Comparison of ENCODE assay signal across 26 cellular contexts in genomic region chr2:101111262-101111838, GRCh38. TPM values are rescaled to one million over a fixed set of nuclear protein-coding genes. Genes with fewer than 3 reads are reported as not detected.
DNase-seq lines count a peak whose midpoint lies in the region; ATAC-seq, FAIRE-seq and TF ChIP-seq lines count a peak whose summit lies in the region.
"Had no signal": no experiment of that assay in that cellular context is flagged by ENCODE, and none has a peak within 500 bp of the region (broad histone marks: within the 10 kb centered on the region; RNA-seq: fewer than 3 reads in every experiment).

No MANE protein-coding gene starts in this region.

- no peaks in the 10 kb centered on the region for H3K9me3 ChIP-seq in IMR-90 (ENCODE audit: control insufficient read depth, insufficient read depth, low read length)
- no peaks in the 10 kb centered on the region for H3K9me3 ChIP-seq in H1 (ENCODE audit: insufficient read depth in 2 of 2, low read depth in 1 of 2, low read length in 1 of 2)
- H3K9me3 ChIP-seq: lower lobe of right lung had no signal

- TF ChIP-seq CTCF in IMR-90 (conservative IDR thresholded peaks at IDR 0.05; ENCODE audit: low read depth, low read length) (no peak), H1 (IDR thresholded peaks at IDR 0.05; ENCODE audit: control extremely low read depth in 1 of 3, insufficient read depth in 1 of 3, low read depth in 1 of 3, low read length in 3 of 3) (no peak), nephron progenitor cell (IDR thresholded peaks at IDR 0.05) (no peak)

- H2BK20ac ChIP-seq in IMR-90 (ENCODE audit: low read depth, low read length) = no peak overlapping the region; the same call in 1 of the 2 replicates
- H2BK20ac ChIP-seq in H1 (ENCODE audit: low read length) = no peak overlapping the region

- H3K36me3 ChIP-seq in IMR-90 (ENCODE audit: control insufficient read depth, insufficient read depth, low read length) (no peaks in the 10 kb centered on the region), H1 (ENCODE audit: control insufficient read depth in 2 of 4, insufficient read depth in 4 of 4, low read length in 3 of 4) (no peaks in the 10 kb centered on the region)
- H3K36me3 ChIP-seq: lower lobe of right lung had no signal

- H2BK15ac ChIP-seq in IMR-90 (ENCODE audit: low read depth, low read length) (peak overlapping the region; percentile 16; the same call in 1 of the 3 replicates), H1 (ENCODE audit: low read length) (no peak overlapping the region)

- H3K79me1 ChIP-seq in IMR-90 (ENCODE audit: low read depth in 1 of 2, low read length in 2 of 2) = peaks cover 0 to 65% of the 10 kb centered on the region in 2 experiments; a peak in 3 of 4 replicates
- peaks cover 11% of the 10 kb centered on the region for H3K79me1 ChIP-seq in H1 (ENCODE audit: low read depth, low read length)

- peaks cover 68% of the 10 kb centered on the region for H3K4me1 Mint-ChIP-seq in nephron progenitor cell
- peaks cover 26% of the 10 kb centered on the region for H3K4me1 Mint-ChIP-seq in stimulated activated memory B cell treated with anti-CD40 and anti-IgM and Interleukin-4, amounts not matched to agents 10 μg/mL and 1 μg/mL and 100 μg/mL, for 72 hours
- H3K4me1 Mint-ChIP-seq: activated CD8-positive, alpha-beta memory T cell treated with anti-CD3 and anti-CD28 coated beads, Interleukin-2, amount 10 ng/mL, durations not matched to agents 7 days and 5 days; central memory CD8-positive, alpha-beta T cell had no signal

- no peak overlapping the region for H3K27ac Mint-ChIP-seq in nephron progenitor cell
- no peak overlapping the region for H3K27ac Mint-ChIP-seq in stimulated activated memory B cell treated with anti-CD40 and anti-IgM and Interleukin-4, amounts not matched to agents 10 μg/mL and 1 μg/mL and 100 μg/mL, for 72 hours
- H3K27ac Mint-ChIP-seq: activated CD8-positive, alpha-beta memory T cell treated with anti-CD3 and anti-CD28 coated beads, Interleukin-2, amount 10 ng/mL, durations not matched to agents 7 days and 5 days; activated naive CD4-positive, alpha-beta T cell treated with anti-CD3 and anti-CD28 coated beads, Interleukin-2, amount 50 U/mL, for 24 hours; CD8-positive, alpha-beta T cell; type B pancreatic cell had no signal

- H3K4ac ChIP-seq in IMR-90 (ENCODE audit: low read depth, low read length) (peak overlapping the region; percentile 23; the same call in 1 of the 2 replicates), H1 (replicated peaks; ENCODE audit: insufficient read length, low read depth, low read length) (no peak overlapping the region)

- H3K27me3 ChIP-seq in IMR-90 (ENCODE audit: control insufficient read depth, insufficient read depth, low read length) = no peaks in the 10 kb centered on the region; the same call in 1 of the 2 replicates
- H3K27me3 ChIP-seq in H1 (replicated peaks in 1 of 4; ENCODE audit: control insufficient read depth in 3 of 4, extremely low read depth in 1 of 4, insufficient read depth in 3 of 4, low read length in 3 of 4) = no peaks in the 10 kb centered on the region

- no peak overlapping the region for H2BK5ac ChIP-seq in IMR-90 (ENCODE audit: low read depth, low read length, poor library complexity, severe bottlenecking)
- 0 out of 2 replicates have a peak overlapping the region, but pooled peaks have one; percentile 3 for H2BK5ac ChIP-seq in H1 (ENCODE audit: low read depth, low read length)

- 0 out of 2 replicates have a peak overlapping the region, but pooled peaks have one; percentile 5 for H2BK120ac ChIP-seq in IMR-90 (ENCODE audit: low read depth, low read length)
- no peak overlapping the region for H2BK120ac ChIP-seq in H1 (replicated peaks; ENCODE audit: low read depth, low read length)

- H2AK5ac ChIP-seq in IMR-90 (ENCODE audit: low read depth, low read length) (peak overlapping the region; percentile 86; the same call in 1 of the 2 replicates), H1 (ENCODE audit: low read depth, low read length) (peak overlapping the region; percentile 59; the same call in 1 of the 2 replicates)

- H4K5ac ChIP-seq in IMR-90 (ENCODE audit: low read depth, low read length) (no peak overlapping the region), H1 (ENCODE audit: insufficient read length, low read depth, low read length) (no peak overlapping the region)

- H3K36me3 Mint-ChIP-seq in nephron progenitor cell (ENCODE audit: low read depth) = no peaks in the 10 kb centered on the region
- no peaks in the 10 kb centered on the region for H3K36me3 Mint-ChIP-seq in stimulated activated memory B cell treated with anti-CD40 and anti-IgM and Interleukin-4, amounts not matched to agents 10 μg/mL and 1 μg/mL and 100 μg/mL, for 72 hours
- H3K36me3 Mint-ChIP-seq: activated CD8-positive, alpha-beta memory T cell treated with anti-CD3 and anti-CD28 coated beads, Interleukin-2, amount 10 ng/mL, durations not matched to agents 7 days and 5 days; activated naive CD4-positive, alpha-beta T cell treated with anti-CD3 and anti-CD28 coated beads, Interleukin-2, amount 50 U/mL, for 24 hours; CD8-positive, alpha-beta T cell had no signal

- H3K14ac ChIP-seq in IMR-90 (replicated peaks; ENCODE audit: low read depth, low read length) = peak overlapping the region; percentile 60; the same call in 1 of the 2 replicates
- no peak overlapping the region for H3K14ac ChIP-seq in H1 (ENCODE audit: insufficient read length)

- TF ChIP-seq EP300 in H1 (IDR thresholded peaks at IDR 0.05; ENCODE audit: borderline replicate concordance in 1 of 2, low read depth in 2 of 2, low read length in 2 of 2) = no peak

- no peak overlapping the region for H2AFZ ChIP-seq in IMR-90 (replicated peaks; ENCODE audit: low read length, poor library complexity)
- H2AFZ ChIP-seq in H1 (ENCODE audit: low read length) = no peak overlapping the region

- H4K91ac ChIP-seq in IMR-90 (ENCODE audit: insufficient read depth, low read depth, low read length) (no peak overlapping the region), H1 (replicated peaks; ENCODE audit: insufficient read length, low read length) (peak overlapping the region; percentile 4)

- no peak for TF ChIP-seq RAD21 in IMR-90 (IDR thresholded peaks at IDR 0.05; ENCODE audit: low read length)
- TF ChIP-seq RAD21 in H1 (IDR thresholded peaks at IDR 0.05 in 1 of 2, conservative IDR thresholded peaks at IDR 0.05 in 1 of 2; ENCODE audit: low read depth in 2 of 2, low read length in 2 of 2) = no peak

- H3K4me3 ChIP-seq in IMR-90 (ENCODE audit: insufficient read depth, low read depth, low read length) = no peak overlapping the region
- H3K4me3 ChIP-seq in H1 (ENCODE audit: extremely low read depth in 1 of 4, insufficient read depth in 2 of 4, low read depth in 3 of 4, low read length in 4 of 4) = no peak overlapping the region
- H3K4me3 ChIP-seq: lower lobe of right lung had no signal

- no peaks in the 10 kb centered on the region for H3K9me3 Mint-ChIP-seq in nephron progenitor cell
- H3K9me3 Mint-ChIP-seq in stimulated activated memory B cell treated with anti-CD40 and anti-IgM and Interleukin-4, amounts not matched to agents 10 μg/mL and 1 μg/mL and 100 μg/mL, for 72 hours = no peaks in the 10 kb centered on the region
- H3K9me3 Mint-ChIP-seq: activated naive CD4-positive, alpha-beta T cell treated with anti-CD3 and anti-CD28 coated beads, Interleukin-2, amount 50 U/mL, for 24 hours; CD8-positive, alpha-beta T cell; central memory CD8-positive, alpha-beta T cell had no signal

- CTCF ChIA-PET in IMR-90 (lab: Yijun Ruan, JAX) (interaction anchor here (1.1 kb wide), 1 partner anchor 66 kb away, joined by 3 read pairs; no protein-coding TSS in a partner anchor), H1 (lab: Charles Lee; ENCODE audit: partially characterized antibody) (interaction anchor here (1.1 kb wide), 1 partner anchor 28 kb away, joined by 3 read pairs; no protein-coding TSS in a partner anchor)

- H4K8ac ChIP-seq in IMR-90 (ENCODE audit: low read depth in 2 of 2, low read length in 2 of 2) = no peak overlapping the region; a peak in 1 of 4 replicates
- no peak overlapping the region; the same call in 1 of the 2 replicates for H4K8ac ChIP-seq in H1 (ENCODE audit: extremely low read depth, insufficient read depth, low read length)

- intact Hi-C loops in IMR-90 (cut with micrococcal nuclease) = no loop called here

- peaks cover 14% of the 10 kb centered on the region for H3K27me3 Mint-ChIP-seq in nephron progenitor cell (ENCODE audit: low read depth, poor library complexity)
- H3K27me3 Mint-ChIP-seq in stimulated activated memory B cell treated with anti-CD40 and anti-IgM and Interleukin-4, amounts not matched to agents 10 μg/mL and 1 μg/mL and 100 μg/mL, for 72 hours = no peaks in the 10 kb centered on the region
- H3K27me3 Mint-ChIP-seq: activated naive CD4-positive, alpha-beta T cell treated with anti-CD3 and anti-CD28 coated beads, Interleukin-2, amount 50 U/mL, for 24 hours had no signal

- no peak overlapping the region for H3K4me2 ChIP-seq in IMR-90 (ENCODE audit: low read depth, low read length)
- no peak overlapping the region for H3K4me2 ChIP-seq in H1 (ENCODE audit: insufficient read depth in 1 of 2, low read depth in 2 of 2, low read length in 2 of 2)

- TF ChIP-seq POLR2A in IMR-90 (IDR thresholded peaks at IDR 0.05; ENCODE audit: low read depth, low read length) = no peak
- TF ChIP-seq POLR2A in H1 (IDR thresholded peaks at IDR 0.05; ENCODE audit: control extremely low read depth in 1 of 2, low read depth in 2 of 2, low read length in 2 of 2) = no peak

- H2BK12ac ChIP-seq in H1 (ENCODE audit: low read depth, low read length) = peak overlapping the region; percentile 70; the same call in 1 of the 2 replicates

- BruUV-seq in IMR-90 (replicated peaks; lab: Mats Ljungman, UMichigan) = no TSS peak

- no peak overlapping the region for H3K18ac ChIP-seq in IMR-90 (ENCODE audit: low read depth, low read length)
- H3K18ac ChIP-seq in H1 (ENCODE audit: extremely low read depth, low read length) = 0 out of 2 replicates have a peak overlapping the region, but pooled peaks have one; percentile 10

- peak overlapping the region; percentile 53 for H3K4me3 Mint-ChIP-seq in nephron progenitor cell
- no peak overlapping the region for H3K4me3 Mint-ChIP-seq in stimulated activated memory B cell treated with anti-CD40 and anti-IgM and Interleukin-4, amounts not matched to agents 10 μg/mL and 1 μg/mL and 100 μg/mL, for 72 hours
- H3K4me3 Mint-ChIP-seq: activated CD8-positive, alpha-beta memory T cell treated with anti-CD3 and anti-CD28 coated beads, Interleukin-2, amount 10 ng/mL, durations not matched to agents 7 days and 5 days; activated naive CD4-positive, alpha-beta T cell treated with anti-CD3 and anti-CD28 coated beads, Interleukin-2, amount 50 U/mL, for 24 hours; CD8-positive, alpha-beta T cell; central memory CD8-positive, alpha-beta T cell; type B pancreatic cell had no signal

- POLR2A ChIA-PET in IMR-90 (lab: Charles Lee; ENCODE audit: unreplicated experiment) (interaction anchor here (1.1 kb wide), 1 partner anchor 13 kb away, joined by 3 read pairs; no protein-coding TSS in a partner anchor), H1 (lab: Charles Lee; ENCODE audit: partially characterized antibody) (no interaction called here)

- dilution Hi-C loops in IMR-90 (cut with HindIII; ENCODE audit: low sequenced_read_pairs, unreplicated experiment) = no loop called here

- no peaks in the 10 kb centered on the region for H3K23me2 ChIP-seq in H1 (ENCODE audit: low read depth, low read length)

- no peaks in the 10 kb centered on the region for H4K20me1 ChIP-seq in IMR-90 (ENCODE audit: insufficient read depth, low read length)
- H4K20me1 ChIP-seq in H1 (replicated peaks in 1 of 2; ENCODE audit: control insufficient read depth in 1 of 2, insufficient read depth in 2 of 2, low read length in 2 of 2) = peaks cover 0 to 3% of the 10 kb centered on the region in 2 experiments

- H2AK9ac ChIP-seq in IMR-90 (replicated peaks; ENCODE audit: low read depth, low read length, poor library complexity) = peak overlapping the region; percentile 75

- peaks cover 6% of the 10 kb centered on the region for H3K9me1 ChIP-seq in IMR-90 (ENCODE audit: insufficient read depth, low read length)

- no peak overlapping the region for H3K56ac ChIP-seq in IMR-90 (ENCODE audit: extremely low read depth, insufficient read depth, low read length)
- no peak overlapping the region for H3K56ac ChIP-seq in H1 (replicated peaks; ENCODE audit: insufficient read length, low read depth, low read length)

- H3K27ac ChIP-seq in IMR-90 (ENCODE audit: insufficient read depth, low read length) = no peak overlapping the region
- H3K27ac ChIP-seq in H1 (ENCODE audit: low read depth, low read length) = no peak overlapping the region
- H3K27ac ChIP-seq: 22Rv1, lower lobe of right lung had no signal

- H3K9ac ChIP-seq in IMR-90 (ENCODE audit: low read depth, low read length) (no peak overlapping the region), H1 (replicated peaks in 1 of 4; ENCODE audit: extremely low read depth in 1 of 4, low read depth in 3 of 4, low read length in 3 of 4) (no peak overlapping the region)

- 93% methylated on average over 11 of the region's 18 CpGs; no CpG with 5 or more reads in 1 of the 2 experiments for WGBS in IMR-90 (ENCODE audit: extremely low coverage in 2 of 2, insufficient read length in 1 of 2), 2 experiments
- 97% methylated on average over 18 of the region's 18 CpGs; no CpG with 5 or more reads in 1 of the 2 experiments for WGBS in H1 (ENCODE audit: extremely low coverage in 1 of 2, insufficient coverage in 1 of 2, insufficient read length in 1 of 2, insufficient replicate concordance in 2 of 2, low coverage in 1 of 2, low lambda C conversion rate in 2 of 2, missing lambda C conversion rate in 1 of 2), 2 experiments

- H3K23ac ChIP-seq in IMR-90 (ENCODE audit: low read depth, low read length) = peak overlapping the region; percentile 50; the same call in 1 of the 2 replicates
- no peak overlapping the region for H3K23ac ChIP-seq in H1 (ENCODE audit: insufficient read length)

- ATAC-seq in IMR-90 (ENCODE audit: low read depth) = no peak
- ATAC-seq in HG02885 (IDR thresholded peaks at IDR 0.05; ENCODE audit: poor library complexity, unreplicated experiment) = no peak
- ATAC-seq in stimulated activated memory B cell treated with anti-CD40 and anti-IgM and Interleukin-4, amounts not matched to agents 10 μg/mL and 1 μg/mL and 100 μg/mL, for 72 hours = no peak
- ATAC-seq: activated CD8-positive, alpha-beta memory T cell treated with anti-CD3 and anti-CD28 coated beads, Interleukin-2, amount 10 ng/mL, durations not matched to agents 7 days and 5 days; CD8-positive, alpha-beta T cell had no signal

- peaks cover 0 to 62% of the 10 kb centered on the region in 2 experiments; a peak in 2 of 4 replicates for H3K79me2 ChIP-seq in H1 (ENCODE audit: control insufficient read depth in 1 of 2, insufficient read depth in 2 of 2, low read length in 2 of 2)

- DNase-seq in DMS153 (lab: John Stamatoyannopoulos, UW) (peak; percentile 25), DMS153 treated with DMSO at 0.1 percent for 48 hours (lab: John Stamatoyannopoulos, UW; ENCODE audit: unreplicated experiment) (no peak), IMR-90 (no peak), H1 (ENCODE audit: low read depth in 1 of 2, low spot score in 2 of 2) (no peak), nephron progenitor cell (no peak), RCC 7860 (ENCODE audit: low spot score) (no peak)
- DNase-seq: activated CD4-positive, alpha-beta T cell treated with anti-CD3 and anti-CD28 coated beads for 4 hours; activated CD8-positive, alpha-beta memory T cell treated with anti-CD3 and anti-CD28 coated beads, Interleukin-2, amount 10 ng/mL, durations not matched to agents 7 days and 5 days; AML-193; aorta; CD8-positive, alpha-beta T cell; DMS79; hippocampal formation; lower lobe of right lung; NCI-H1105 treated with DMSO at 0.1 percent for 48 hours; NCI-H2107; NCI-H524 treated with DMSO at 0.1 percent for 48 hours; SIG-M5; stimulated activated CD4-positive, alpha-beta T cell treated with anti-CD3 and anti-CD28 coated beads, Interleukin-12 subunit alpha, Interleukin-12 subunit beta, amount 100 ng/mL, for 4 hours had no signal

- peaks cover 7% of the 10 kb centered on the region for H3K4me1 ChIP-seq in IMR-90 (ENCODE audit: control insufficient read depth, insufficient read depth, low read length)
- peaks cover 11 to 27% (median 25%) of the 10 kb centered on the region in 4 experiments for H3K4me1 ChIP-seq in H1 (replicated peaks in 1 of 4; ENCODE audit: control insufficient read depth in 3 of 4, insufficient read depth in 4 of 4, low read length in 3 of 4)

- FAIRE-seq in H1 (lab: Jason Lieb, UNC) (no peak), RCC 7860 (lab: Jason Lieb, UNC) (no peak)
- FAIRE-seq: TTC549 had no signal

- in situ Hi-C loops in IMR-90 (cut with MboI; ENCODE audit: low sequenced_read_pairs) = no loop called here

RNA-seq across cellular contexts. Expression of gene TBC1D8, which starts 39.8 kb away (rescaled TPM):
- 0.83 and 1.3 TPM in 2 replicates for total RNA-seq in IMR-90 (2012; rRNA removed)
- polyA plus RNA-seq in IMR-90 (2012; rRNA removed) (0.98 and 1.5 TPM in 2 replicates), H1 (2011; rRNA removed) (20.8 and 27.2 TPM in 2 replicates)
- 0.22 and 0.66 TPM in 2 replicates for polyA plus RNA-seq in IMR-90 (2012; cell fraction: cytosol; rRNA removed)
- polyA plus RNA-seq in IMR-90 (2012; cell fraction: nucleus; rRNA removed; ENCODE audit: low replicate concordance) = 4.4 and 6.5 TPM in 2 replicates
- total RNA-seq in H1 (2021; fragmentation: NEBNext Ultra II Directional; extraction: Animal tissue kit (Norgen Biotek cat#: 25700)) = 21.8 and 24.0 TPM in 2 replicates
- polyA plus RNA-seq in H1 (2011; cell fraction: cytosol; rRNA removed) = 24.9 TPM
- 87.3 TPM for polyA plus RNA-seq in H1 (2011; cell fraction: nucleus; rRNA removed)
- 21.5 to 24.8 TPM (median 23.1 TPM) in 4 replicates for polyA plus RNA-seq in H1 (2012, experiment 1 of 2)
- 7.7 TPM for polyA plus RNA-seq in H1 (2012, experiment 2 of 2)
- 14.1 TPM for polyA plus RNA-seq in H1 (2013, experiment 1 of 2)
- polyA plus RNA-seq in H1 (2013, experiment 2 of 2) = 14.4 TPM
- polyA minus RNA-seq in H1 (2011; rRNA and poly(A)+ RNA removed) = 40.6 and 53.8 TPM in 2 replicates
- polyA minus RNA-seq in H1 (2011; cell fraction: cytosol; rRNA and poly(A)+ RNA removed) = 13.4 TPM
- 50.2 TPM for polyA minus RNA-seq in H1 (2011; cell fraction: nucleus; rRNA and poly(A)+ RNA removed)

Comparison
In these comparisons a context has a peak if more than half of its experiments do, and no peak if none do; other contexts are left out.
1. RNA of gene TBC1D8, which starts 39.8 kb away (total RNA-seq): 21.8 to 24.0 TPM in H1; 0.83 to 1.3 TPM in IMR-90; every median in the first group is over 10 times any median in the second.